In genomic region chr1:6869002-6869380, GRCh38 we compare ENCODE assay signal across 13 cellular contexts.
DNase-seq lines count a peak whose midpoint lies in the region; ATAC-seq and TF ChIP-seq lines count a peak whose summit lies in the region.
"Had no signal": no experiment of that assay in that cellular context is flagged by ENCODE, and none has a peak within 500 bp of the region (broad histone marks: within the 10 kb centered on the region; RNA-seq: fewer than 3 reads in every experiment).

No MANE protein-coding gene starts in this region.

- H3K4me2 ChIP-seq in Karpas-422 (ENCODE audit: low read depth, low read length, poor library complexity, severe bottlenecking): peak overlapping the region; percentile 8

- DNase-seq in Karpas-422: no peak
- no peak for DNase-seq in breast epithelium (ENCODE audit: low spot score in 2 of 2)
- DNase-seq in inferior parietal cortex (ENCODE audit: extremely low spot score): peak; percentile 18
- no peak for DNase-seq in suprapubic skin (ENCODE audit: low spot score in 2 of 2)
- DNase-seq in HuH-7.5 (ENCODE audit: low spot score): no peak
- no peak for DNase-seq in lower leg skin (ENCODE audit: low spot score in 2 of 2)
- no peak for DNase-seq in SHP77 treated with DMSO at 0.1 percent for 48 hours (lab: John Stamatoyannopoulos, UW)
- DNase-seq: activated naive CD4-positive, alpha-beta T cell treated with anti-CD3 and anti-CD28 coated beads, Interleukin-2, amount 50 U/mL, for 16 hours; GF-D8; naive thymus-derived CD8-positive, alpha-beta T cell; NCI-H2227 treated with DMSO at 0.1 percent for 48 hours; PC-3 had no signal

- ATAC-seq in HG03025 (IDR thresholded peaks at IDR 0.05; ENCODE audit: low FRiP score, unreplicated experiment): no peak
- ATAC-seq: naive thymus-derived CD8-positive, alpha-beta T cell; PC-3 had no signal

- H3K36me3 ChIP-seq in Karpas-422 (ENCODE audit: insufficient read depth, low read length): no peaks in the 10 kb centered on the region
- no peaks in the 10 kb centered on the region for H3K36me3 ChIP-seq in breast epithelium
- no peaks in the 10 kb centered on the region for H3K36me3 ChIP-seq in suprapubic skin

- intact Hi-C loops in breast epithelium (cut with DNase I; ENCODE audit: low total_unique reads) (no loop called here), lower leg skin (cut with DNase I; ENCODE audit: low total_unique reads) (no loop called here)

- H3K9ac ChIP-seq in Karpas-422 (ENCODE audit: low read length): no peak overlapping the region

- H3K79me2 ChIP-seq in Karpas-422 (ENCODE audit: low read length): peaks cover 87% of the 10 kb centered on the region

- no peaks in the 10 kb centered on the region for H4K20me1 ChIP-seq in Karpas-422 (ENCODE audit: insufficient read depth, low read depth, low read length)

- no peaks in the 10 kb centered on the region for H3K27me3 ChIP-seq in Karpas-422 (ENCODE audit: low read length)
- H3K27me3 ChIP-seq in breast epithelium: no peaks in the 10 kb centered on the region
- no peaks in the 10 kb centered on the region for H3K27me3 ChIP-seq in suprapubic skin

- WGBS in suprapubic skin: 52% methylated on average over 2 of the region's 2 CpGs
- WGBS in lower leg skin, 2 donors: 60% methylated on average over 2 of the region's 2 CpGs

- TF ChIP-seq CTCF in breast epithelium (IDR thresholded peaks at IDR 0.05): no peak
- no peak for TF ChIP-seq CTCF in suprapubic skin (IDR thresholded peaks at IDR 0.05)
- TF ChIP-seq CTCF in lower leg skin (IDR thresholded peaks at IDR 0.05): no peak

- H3K9me3 ChIP-seq in Karpas-422 (ENCODE audit: low read length): no peaks in the 10 kb centered on the region
- no peaks in the 10 kb centered on the region for H3K9me3 ChIP-seq in breast epithelium
- H3K9me3 ChIP-seq in suprapubic skin: no peaks in the 10 kb centered on the region

- H2AFZ ChIP-seq in Karpas-422 (ENCODE audit: low read length): no peak overlapping the region

- H3K4me3 ChIP-seq in Karpas-422 (ENCODE audit: low read length) (no peak overlapping the region), breast epithelium (peak overlapping the region in 1 of 3 donors; percentile 46), suprapubic skin (peak overlapping the region; percentile 16), lower leg skin (ENCODE audit: low read depth, poor library complexity, severe bottlenecking) (no peak overlapping the region)

- H3K27ac ChIP-seq in Karpas-422 (ENCODE audit: low read length) (peak overlapping the region; percentile 16), breast epithelium (peak overlapping the region; percentile 73 to 84), suprapubic skin (peak overlapping the region; percentile 60)

- TF ChIP-seq POLR2A in breast epithelium (IDR thresholded peaks at IDR 0.05) (no peak), suprapubic skin (IDR thresholded peaks at IDR 0.05) (no peak), lower leg skin (IDR thresholded peaks at IDR 0.05) (no peak)

- TF ChIP-seq EP300 in suprapubic skin (IDR thresholded peaks at IDR 0.05): no peak

- no peaks in the 10 kb centered on the region for H3K9me2 ChIP-seq in Karpas-422 (replicated peaks; ENCODE audit: insufficient read depth, low read length)

- H3K4me1 ChIP-seq in Karpas-422 (ENCODE audit: low read length): peaks cover 45% of the 10 kb centered on the region
- H3K4me1 ChIP-seq in breast epithelium: peaks cover 6 to 16% of the 10 kb centered on the region in 2 donors
- H3K4me1 ChIP-seq in suprapubic skin: peaks cover 27% of the 10 kb centered on the region

Comparison
In these comparisons a context has a peak if more than half of its experiments do, and no peak if none do; other contexts are left out.
1. H3K27ac ChIP-seq: peak in every context shown above with its lines; median percentile 78 in breast epithelium; 60 in suprapubic skin; 16 in Karpas-422.